In genomic region chr19:57171551-57172081, GRCh38 we compare ENCODE assay signal across 8 cellular contexts. TPM values are rescaled to one million over a fixed set of nuclear protein-coding genes. Genes with fewer than 3 reads are reported as not detected.
DNase-seq lines count a peak whose midpoint lies in the region; ATAC-seq and TF ChIP-seq lines count a peak whose summit lies in the region.
"Had no signal": no experiment of that assay in that cellular context is flagged by ENCODE, and none has a peak within 500 bp of the region (broad histone marks: within the 10 kb centered on the region; RNA-seq: fewer than 3 reads in every experiment).

No MANE protein-coding gene starts in this region.

- no peaks in the 10 kb centered on the region for H3K9me2 ChIP-seq in GM23248 (ENCODE audit: insufficient read depth)

- peaks cover 7% of the 10 kb centered on the region; the same call in 1 of the 2 replicates for H3F3A ChIP-seq in GM23248 (ENCODE audit: insufficient read depth)

- H3K27ac ChIP-seq in GM23248: peak overlapping the region; percentile 55
- peak overlapping the region; percentile 39 for H3K27ac ChIP-seq in cingulate gyrus (ENCODE audit: low read depth, low read length)
- H3K27ac ChIP-seq in left lung: peak overlapping the region in 1 of 2 donors; percentile 50

- H3K27me3 ChIP-seq in GM23248 (replicated peaks; ENCODE audit: insufficient read depth) (no peaks in the 10 kb centered on the region; the same call in 1 of the 2 replicates), left lung (no peaks in the 10 kb centered on the region)

- peak overlapping the region; percentile 44 for H3K4me2 ChIP-seq in GM23248 (ENCODE audit: unreplicated experiment)

- ATAC-seq in left lung: peak; percentile 68
- ATAC-seq in stimulated activated naive CD8-positive, alpha-beta T cell treated with anti-CD3 and anti-CD28 coated beads, Interleukin-15, Interleukin-2, amounts not matched to agents 100 U/mL and 50 U/mL, for 24 hours: no peak
- no peak for ATAC-seq in HG03469 (IDR thresholded peaks at IDR 0.05; ENCODE audit: unreplicated experiment)

- H3K4me3 ChIP-seq in GM23248: peak overlapping the region; percentile 65
- peak overlapping the region; percentile 22 to 29 for H3K4me3 ChIP-seq in left lung

- no peak for TF ChIP-seq CTCF in left lung (IDR thresholded peaks at IDR 0.05)

- DNase-seq in GM23248 (peak; percentile 74), T-helper 22 cell (ENCODE audit: low read depth) (peak; percentile 18), left lung (peak in 1 of 2 donors; percentile 42), NCI-H2081 treated with DMSO at 0.1 percent for 48 hours (lab: John Stamatoyannopoulos, UW) (no peak)
- DNase-seq in stimulated activated naive CD8-positive, alpha-beta T cell treated with anti-CD3 and anti-CD28 coated beads, Interleukin-15, Interleukin-2, amounts not matched to agents 100 U/mL and 50 U/mL, for 24 hours: peak; percentile 10

- H3K36me3 ChIP-seq in GM23248 (ENCODE audit: low read depth) (no peaks in the 10 kb centered on the region), left lung (no peaks in the 10 kb centered on the region)

- H4K20me1 ChIP-seq in GM23248 (ENCODE audit: insufficient read depth): no peaks in the 10 kb centered on the region

- no peaks in the 10 kb centered on the region for H3K79me2 ChIP-seq in GM23248 (ENCODE audit: insufficient read depth)

- peak overlapping the region; percentile 89 for H2AFZ ChIP-seq in GM23248

- in situ Hi-C loops in GM23248 (cut with MboI): no loop called here

- H3K4me1 ChIP-seq in GM23248 (ENCODE audit: insufficient read depth) (no peaks in the 10 kb centered on the region), left lung (peaks cover 0 to 8% of the 10 kb centered on the region in 2 donors)

- peak overlapping the region; percentile 72 for H3K9ac ChIP-seq in GM23248

- WGBS in GM23248 (ENCODE audit: low coverage in 1 of 2, low lambda C conversion rate in 2 of 2, missing lambda C conversion rate in 2 of 2), 2 experiments: 7 to 20% methylated on average over 9 to 30 of the region's 42 CpGs

- H3K9me3 ChIP-seq in GM23248 (ENCODE audit: low read depth) (no peaks in the 10 kb centered on the region), left lung (peaks cover 0 to 14% of the 10 kb centered on the region in 2 donors)

- intact Hi-C loops in left lung (cut with DNase I): no loop called here

RNA-seq across cellular contexts. Expression of gene DUXA, which starts 4.3 kb away (rescaled TPM):
- not detected in 2 replicates for total RNA-seq in GM23248 (2014; rRNA removed; shearing (Covaris generic))
- polyA plus RNA-seq in GM23248 (2016; fragmentation: Nextera tagmentation; extraction: Ambion mirVana): not detected in 2 replicates
- total RNA-seq in left lung: not detected
- total RNA-seq: SK-MEL-5 had no signal

RNA-seq across cellular contexts. Expression of gene ZNF264, which starts 19.7 kb away (rescaled TPM):
- 15.8 and 23.5 TPM in 2 replicates for total RNA-seq in GM23248 (2014; rRNA removed; shearing (Covaris generic))
- 3.4 and 3.8 TPM in 2 replicates for polyA plus RNA-seq in GM23248 (2016; fragmentation: Nextera tagmentation; extraction: Ambion mirVana)
- 10 to 100 TPM; 37.9 to 38.7 TPM for total RNA-seq in left lung

RNA-seq across cellular contexts. Expression of gene ZIM3, which starts 26.6 kb away (rescaled TPM):
- total RNA-seq in GM23248 (2014; rRNA removed; shearing (Covaris generic)): not detected in 2 replicates
- not detected in 2 replicates for polyA plus RNA-seq in GM23248 (2016; fragmentation: Nextera tagmentation; extraction: Ambion mirVana)
- not detected for total RNA-seq in left lung
- total RNA-seq: SK-MEL-5 had no signal

RNA-seq across cellular contexts. Expression of gene USP29, which starts 51.8 kb away (rescaled TPM):
- total RNA-seq in GM23248 (2014; rRNA removed; shearing (Covaris generic)): not detected in 2 replicates
- not detected in 2 replicates for polyA plus RNA-seq in GM23248 (2016; fragmentation: Nextera tagmentation; extraction: Ambion mirVana)
- total RNA-seq in left lung: not detected
- total RNA-seq: SK-MEL-5 had no signal

RNA-seq across cellular contexts. Expression of gene AURKC, which starts 59.2 kb away (rescaled TPM):
- total RNA-seq in GM23248 (2014; rRNA removed; shearing (Covaris generic)): 0.25 and 1.3 TPM in 2 replicates
- polyA plus RNA-seq in GM23248 (2016; fragmentation: Nextera tagmentation; extraction: Ambion mirVana): 0.23 and 0.43 TPM in 2 replicates
- 1 to 10 TPM in 1 of 2 donors, under 1 TPM in 1; 0.96 to 1.1 TPM for total RNA-seq in left lung
- total RNA-seq: SK-MEL-5 had no signal
